In genomic region chr1:5975133-5975880, GRCh38 we compare ENCODE assay signal across 8 cellular contexts. TPM values are rescaled to one million over a fixed set of nuclear protein-coding genes. Genes with fewer than 3 reads are reported as not detected.
DNase-seq lines count a peak whose midpoint lies in the region; ATAC-seq and TF ChIP-seq lines count a peak whose summit lies in the region.

No MANE protein-coding gene starts in this region.

- no peaks in the 10 kb centered on the region for H3K4me1 ChIP-seq in lung (ENCODE audit: control insufficient read depth in 2 of 2, insufficient read depth in 2 of 2, low read length in 2 of 2)

- peak; percentile 96 for TF ChIP-seq CTCF in VCaP (conservative IDR thresholded peaks at IDR 0.05)
- peak; percentile 51 for TF ChIP-seq CTCF in lung (IDR thresholded peaks at IDR 0.05; ENCODE audit: control extremely low read depth, extremely low read depth)

- peaks cover 0 to 8% of the 10 kb centered on the region in 2 donors for H3K36me3 ChIP-seq in lung (ENCODE audit: control insufficient read depth in 2 of 2, insufficient read depth in 2 of 2, low read length in 2 of 2)

- 49 to 72% methylated on average over 17 of the region's 17 CpGs for WGBS in lung, 2 donors

- no peak for ATAC-seq in lung (ENCODE audit: insufficient read depth, low FRiP score)

- no peaks in the 10 kb centered on the region for H3K9me3 ChIP-seq in lung (ENCODE audit: control insufficient read depth in 2 of 2, insufficient read depth in 1 of 2, low read length in 1 of 2)

- peak overlapping the region; percentile 15; the same call in 1 of the 2 replicates for H3K27ac ChIP-seq in VCaP
- no peak overlapping the region for H3K27ac ChIP-seq in lung (ENCODE audit: low read depth in 1 of 2, low read length in 1 of 2)

- no peaks in the 10 kb centered on the region for H3K27me3 ChIP-seq in lung (ENCODE audit: control insufficient read depth, insufficient read depth)

- peak; percentile 19 to 36 for DNase-seq in NCI-H2081 (lab: John Stamatoyannopoulos, UW)
- DNase-seq in NCI-H2081 treated with DMSO at 0.1 percent for 48 hours (lab: John Stamatoyannopoulos, UW) = no peak
- peak; percentile 63 for DNase-seq in NAMALWA (ENCODE audit: low spot score)
- peak; percentile 47 to 66 for DNase-seq in dermis microvascular lymphatic vessel endothelial cell (ENCODE audit: low read depth in 2 of 2)
- no peak for DNase-seq in lung (ENCODE audit: low spot score)
- DNase-seq in superior temporal gyrus (ENCODE audit: extremely low spot score) = peak; percentile 85
- no peak for DNase-seq in putamen (ENCODE audit: low spot score)

- no peak overlapping the region for H3K4me3 ChIP-seq in lung

RNA-seq across cellular contexts. Expression of gene NPHP4, which starts 16.9 kb away (rescaled TPM):
- total RNA-seq in dermis microvascular lymphatic vessel endothelial cell (2.4 and 2.9 TPM in 2 replicates), lung (10 to 100 TPM; 15.7 to 23.3 TPM)
- 1 to 10 TPM; 6.0 to 6.6 TPM for polyA plus RNA-seq in lung

Comparison
In these comparisons a context has a peak if more than half of its experiments do, and no peak if none do; other contexts are left out.
1. DNase-seq: peak in NCI-H2081 (2 of 2), NAMALWA (single experiment), dermis microvascular lymphatic vessel endothelial cell (2 of 2) and superior temporal gyrus (single experiment); none in NCI-H2081 treated with DMSO at 0.1 percent for 48 hours (single experiment), lung (single experiment) and putamen (single experiment).